17 cellular contexts compared by ENCODE assay signal in genomic region chr9:119938871-119939270, GRCh38.
DNase-seq lines count a peak whose midpoint lies in the region; ATAC-seq, FAIRE-seq and TF ChIP-seq lines count a peak whose summit lies in the region.
"Had no signal": no experiment of that assay in that cellular context is flagged by ENCODE, and none has a peak within 500 bp of the region (broad histone marks: within the 10 kb centered on the region; RNA-seq: fewer than 3 reads in every experiment).

No MANE protein-coding gene starts in this region.

- peaks cover 2% of the 10 kb centered on the region for H3K4me1 Mint-ChIP-seq in astrocyte (ENCODE audit: low read depth, unreplicated experiment)

- no peaks in the 10 kb centered on the region for H3K36me3 Mint-ChIP-seq in astrocyte (ENCODE audit: low read depth, unreplicated experiment)

- DNase-seq in GM23248 (peak; percentile 23), NCI-H1694 (lab: John Stamatoyannopoulos, UW) (peak; percentile 13), astrocyte (ENCODE audit: low read depth) (peak; percentile 40), pons (ENCODE audit: low spot score) (peak; percentile 14), mesenteric fat pad (ENCODE audit: low spot score) (no peak), ascending aorta (ENCODE audit: low spot score in 2 of 2) (no peak)
- DNase-seq: ACHN; Calu3; CD4-positive, alpha-beta T cell; DMS79; NCI-H1436 treated with DMSO at 0.1 percent for 48 hours; NCI-H345; NCI-H748 treated with DMSO at 0.1 percent for 48 hours; PC-9 had no signal

- H3K27me3 Mint-ChIP-seq in astrocyte (ENCODE audit: low read depth, unreplicated experiment), result peaks cover 4% of the 10 kb centered on the region

- H4K20me1 ChIP-seq in GM23248 (ENCODE audit: insufficient read depth) (no peaks in the 10 kb centered on the region), astrocyte (ENCODE audit: insufficient read depth, low read length) (no peaks in the 10 kb centered on the region)

- no peak for TF ChIP-seq CTCF in astrocyte (IDR thresholded peaks at IDR 0.05; ENCODE audit: insufficient read depth, low read depth, low read length)
- TF ChIP-seq CTCF in ascending aorta (IDR thresholded peaks at IDR 0.05), result no peak

- H3K27ac Mint-ChIP-seq in astrocyte (ENCODE audit: unreplicated experiment), result no peak overlapping the region
- H3K27ac Mint-ChIP-seq: CD4-positive, alpha-beta T cell had no signal

- no peaks in the 10 kb centered on the region for H3K79me2 ChIP-seq in GM23248 (ENCODE audit: insufficient read depth)
- H3K79me2 ChIP-seq in astrocyte (ENCODE audit: insufficient read depth, low read length), result no peaks in the 10 kb centered on the region

- no peak overlapping the region for H3K9ac ChIP-seq in GM23248
- no peak overlapping the region for H3K9ac ChIP-seq in astrocyte (ENCODE audit: low read length)

- no peak overlapping the region for H3K4me3 Mint-ChIP-seq in astrocyte (ENCODE audit: unreplicated experiment)
- H3K4me3 Mint-ChIP-seq: CD4-positive, alpha-beta T cell had no signal

- no peaks in the 10 kb centered on the region for H3K9me2 ChIP-seq in GM23248 (ENCODE audit: insufficient read depth)

- H2AFZ ChIP-seq in GM23248 (0 out of 2 replicates have a peak overlapping the region, but pooled peaks have one; percentile 16), astrocyte (ENCODE audit: low read depth, low read length) (peak overlapping the region; percentile 15)
- H2AFZ ChIP-seq: PC-9 had no signal

- FAIRE-seq in astrocyte (lab: Jason Lieb, UNC), result no peak
- FAIRE-seq: G401.6 had no signal

- in situ Hi-C loops in GM23248 (cut with MboI), result no loop called here

- no peak overlapping the region for H3K4me3 ChIP-seq in GM23248
- H3K4me3 ChIP-seq in astrocyte (ENCODE audit: insufficient read depth, low read depth, low read length), result no peak overlapping the region
- no peak overlapping the region for H3K4me3 ChIP-seq in ascending aorta
- H3K4me3 ChIP-seq: PC-9, SJSA1 had no signal

- WGBS in GM23248 (ENCODE audit: low coverage in 1 of 2, low lambda C conversion rate in 2 of 2, missing lambda C conversion rate in 2 of 2), 2 experiments, result 53 to 59% methylated on average over 2 of the region's 2 CpGs

- ATAC-seq in GM19035 (IDR thresholded peaks at IDR 0.05; ENCODE audit: unreplicated experiment), result no peak

- H3K36me3 ChIP-seq in GM23248 (ENCODE audit: low read depth), result no peaks in the 10 kb centered on the region
- no peaks in the 10 kb centered on the region for H3K36me3 ChIP-seq in astrocyte (ENCODE audit: insufficient read depth, low read length)
- no peaks in the 10 kb centered on the region for H3K36me3 ChIP-seq in ascending aorta
- H3K36me3 ChIP-seq: SJSA1 had no signal

- H3K27ac ChIP-seq in GM23248, result no peak overlapping the region
- H3K27ac ChIP-seq in astrocyte (ENCODE audit: low read depth, low read length), result no peak overlapping the region
- no peak overlapping the region for H3K27ac ChIP-seq in ascending aorta
- H3K27ac ChIP-seq: PC-9, SJSA1 had no signal

- H3K4me2 ChIP-seq in GM23248 (ENCODE audit: unreplicated experiment) (no peak overlapping the region), astrocyte (ENCODE audit: low read length) (peak overlapping the region; percentile 23)
- H3K4me2 ChIP-seq: PC-9 had no signal

- H3K9me3 Mint-ChIP-seq in astrocyte (ENCODE audit: unreplicated experiment), result no peaks in the 10 kb centered on the region

- H3K4me1 ChIP-seq in GM23248 (ENCODE audit: insufficient read depth) (0 out of 2 replicates have a peak, but pooled peaks cover 4% of the 10 kb centered on the region), astrocyte (ENCODE audit: insufficient read depth, low read length) (no peaks in the 10 kb centered on the region), ascending aorta (peaks cover 0 to 11% of the 10 kb centered on the region in 2 donors)
- H3K4me1 ChIP-seq: SJSA1 had no signal

- H3F3A ChIP-seq in GM23248 (ENCODE audit: insufficient read depth), result no peaks in the 10 kb centered on the region

- no peaks in the 10 kb centered on the region for H3K9me3 ChIP-seq in GM23248 (ENCODE audit: low read depth)
- no peaks in the 10 kb centered on the region for H3K9me3 ChIP-seq in astrocyte (ENCODE audit: insufficient read depth, low read depth, low read length)
- no peaks in the 10 kb centered on the region for H3K9me3 ChIP-seq in ascending aorta
- H3K9me3 ChIP-seq: SJSA1 had no signal

- intact Hi-C loops in ascending aorta (cut with DNase I), result no loop called here

- no peaks in the 10 kb centered on the region for H3K27me3 ChIP-seq in GM23248 (replicated peaks; ENCODE audit: insufficient read depth)
- no peaks in the 10 kb centered on the region for H3K27me3 ChIP-seq in astrocyte (ENCODE audit: insufficient read depth, low read length)
- no peaks in the 10 kb centered on the region for H3K27me3 ChIP-seq in ascending aorta
- H3K27me3 ChIP-seq: SJSA1 had no signal

Comparison
In these comparisons a context has a peak if more than half of its experiments do, and no peak if none do; other contexts are left out.
1. DNase-seq: peak in GM23248 (single experiment), NCI-H1694 (single experiment), astrocyte (single experiment) and pons (single experiment); none in mesenteric fat pad (single experiment) and ascending aorta (0 of 2).